ENCODE assay signal across 1 cellular context in genomic region chr7:151631968-151632749, GRCh38.
A peak's percentile ranks its signal among the peaks of the same experiment; 100 is the strongest.
TF ChIP-seq lines count a peak whose summit lies in the region.

No MANE protein-coding gene starts in this region.

TF ChIP-seq in GM12878, 131 proteins besides CTCF, POLR2A, EP300 and RAD21 (continued from another document):
- TF ChIP-seq MEF2A (IDR thresholded peaks at IDR 0.05; ENCODE audit: insufficient read depth, low read depth, low read length) (0 out of 2 replicates have a peak, but pooled peaks have one; percentile 5), SP1 (IDR thresholded peaks at IDR 0.05; ENCODE audit: low read depth, low read length) (peak; percentile 74), BACH1 (IDR thresholded peaks at IDR 0.05; ENCODE audit: borderline replicate concordance) (peak; percentile 92), BCLAF1 (IDR thresholded peaks at IDR 0.05) (peak; percentile 86), BHLHE40 (IDR thresholded peaks at IDR 0.05; ENCODE audit: borderline replicate concordance in 1 of 2, low read depth in 2 of 2, low read length in 1 of 2) (peak; percentile 93 to 96), GATAD2B (conservative IDR thresholded peaks at IDR 0.05; ENCODE audit: low read depth) (peak; percentile 44; the same call in 1 of the 2 replicates), POU2F2 (IDR thresholded peaks at IDR 0.05; ENCODE audit: borderline replicate concordance, low read depth, low read length) (peak; percentile 2; the same call in 1 of the 3 replicates), HCFC1 (IDR thresholded peaks at IDR 0.05; ENCODE audit: low read length) (peak; percentile 24; the same call in 1 of the 2 replicates), FOXM1 (IDR thresholded peaks at IDR 0.05; ENCODE audit: low read depth, low read length) (no peak), POLR2AphosphoS2 (IDR thresholded peaks at IDR 0.05; ENCODE audit: low read depth, low read length) (no peak), ZNF217 (IDR thresholded peaks at IDR 0.05) (no peak), TARDBP (IDR thresholded peaks at IDR 0.05; ENCODE audit: borderline replicate concordance) (0 out of 2 replicates have a peak, but pooled peaks have one; percentile 35), JUND (IDR thresholded peaks at IDR 0.05; ENCODE audit: low read depth, low read length) (peak; percentile 97), NFXL1 (IDR thresholded peaks at IDR 0.05; ENCODE audit: borderline replicate concordance) (0 out of 2 replicates have a peak, but pooled peaks have one; percentile 58), KDM1A (IDR thresholded peaks at IDR 0.05; ENCODE audit: borderline replicate concordance) (no peak), CHD1 (IDR thresholded peaks at IDR 0.05; ENCODE audit: low read depth, low read length) (peak; percentile 97), SREBF2 (IDR thresholded peaks at IDR 0.05; ENCODE audit: low read length) (no peak), SREBF1 (IDR thresholded peaks at IDR 0.05; ENCODE audit: low read length) (peak; percentile 38; the same call in 1 of the 2 replicates), YY1 (IDR thresholded peaks at IDR 0.05; ENCODE audit: low read depth, low read length) (peak; percentile 94), ZNF687 (IDR thresholded peaks at IDR 0.05) (peak; percentile 37; the same call in 1 of the 2 replicates), TCF12 (IDR thresholded peaks at IDR 0.05; ENCODE audit: low read depth, low read length) (0 out of 2 replicates have a peak, but pooled peaks have one; percentile 16), IKZF1 (conservative IDR thresholded peaks at IDR 0.05) (peak; percentile 77), MTA3 (IDR thresholded peaks at IDR 0.05; ENCODE audit: borderline replicate concordance, low read length) (no peak), IKZF2 (IDR thresholded peaks at IDR 0.05) (0 out of 4 replicates have a peak, but pooled peaks of 1 of the 2 experiments have one; percentile 5), EGR1 (IDR thresholded peaks at IDR 0.05; ENCODE audit: borderline replicate concordance in 1 of 2, low read depth in 2 of 2, low read length in 2 of 2) (peak in 1 of 2 experiments; percentile 89; a peak in 2 of 3 replicates), LARP7 (IDR thresholded peaks at IDR 0.05) (peak; percentile 13), ASH2L (IDR thresholded peaks at IDR 0.05; ENCODE audit: borderline replicate concordance, low read depth) (peak; percentile 43; the same call in 1 of the 2 replicates), HDAC2 (IDR thresholded peaks at IDR 0.05) (no peak), TCF3 (IDR thresholded peaks at IDR 0.05; ENCODE audit: borderline replicate concordance, insufficient read depth, low read depth, low read length) (peak; percentile 64; the same call in 1 of the 2 replicates), SPI1 (IDR thresholded peaks at IDR 0.05; ENCODE audit: borderline replicate concordance, insufficient read depth, low read depth, low read length) (0 out of 2 replicates have a peak, but pooled peaks have one; percentile 16), NR2F1 (conservative IDR thresholded peaks at IDR 0.05) (peak; percentile 38)
- TF ChIP-seq, protein P1, sequence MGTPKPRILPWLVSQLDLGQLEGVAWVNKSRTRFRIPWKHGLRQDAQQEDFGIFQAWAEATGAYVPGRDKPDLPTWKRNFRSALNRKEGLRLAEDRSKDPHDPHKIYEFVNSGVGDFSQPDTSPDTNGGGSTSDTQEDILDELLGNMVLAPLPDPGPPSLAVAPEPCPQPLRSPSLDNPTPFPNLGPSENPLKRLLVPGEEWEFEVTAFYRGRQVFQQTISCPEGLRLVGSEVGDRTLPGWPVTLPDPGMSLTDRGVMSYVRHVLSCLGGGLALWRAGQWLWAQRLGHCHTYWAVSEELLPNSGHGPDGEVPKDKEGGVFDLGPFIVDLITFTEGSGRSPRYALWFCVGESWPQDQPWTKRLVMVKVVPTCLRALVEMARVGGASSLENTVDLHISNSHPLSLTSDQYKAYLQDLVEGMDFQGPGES (IDR thresholded peaks at IDR 0.05) = no peak
